Comparison of ENCODE assay signal across 15 cellular contexts in the genomic region with DNA sequence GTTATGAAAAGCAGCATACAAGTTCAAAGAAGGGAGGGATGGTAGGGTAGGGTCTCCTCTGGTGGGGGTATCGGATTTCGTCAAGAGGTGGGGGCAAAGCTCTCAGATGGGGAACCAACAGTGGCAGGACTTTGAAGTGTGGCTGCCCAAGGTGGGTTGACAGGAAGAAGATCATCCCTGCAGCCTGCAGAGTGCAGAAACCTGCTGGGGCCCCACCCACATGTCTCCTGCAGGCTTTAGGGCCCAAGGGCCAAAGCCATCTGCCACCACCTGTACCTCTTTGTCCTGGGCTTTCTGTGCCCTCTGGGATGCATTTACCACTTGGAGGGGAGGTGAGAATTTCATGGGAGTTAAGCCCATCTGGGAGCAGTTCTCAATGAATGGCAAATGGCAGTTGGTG. TPM values are rescaled to one million over a fixed set of nuclear protein-coding genes. Genes with fewer than 3 reads are reported as not detected.
DNase-seq lines count a peak whose midpoint lies in the region; ATAC-seq and TF ChIP-seq lines count a peak whose summit lies in the region.
"Had no signal": no experiment of that assay in that cellular context is flagged by ENCODE, and none has a peak within 500 bp of the region (broad histone marks: within the 10 kb centered on the region; RNA-seq: fewer than 3 reads in every experiment).

No MANE protein-coding gene starts in this region.

- H3K4me3 Mint-ChIP-seq in natural killer cell treated with Interleukin-12 subunit alpha and Interleukin-12 subunit beta and Interleukin-15 and Interleukin-18, amount 100 ng/mL, for 72 hours, result no peak overlapping the region
- no peak overlapping the region for H3K4me3 Mint-ChIP-seq in natural killer cell
- no peak overlapping the region for H3K4me3 Mint-ChIP-seq in central memory CD8-positive, alpha-beta T cell
- H3K4me3 Mint-ChIP-seq: CD4-positive, alpha-beta memory T cell had no signal

- no peaks in the 10 kb centered on the region for H3K9me3 ChIP-seq in osteoblast (ENCODE audit: low read depth, low read length)
- H3K9me3 ChIP-seq: BE2C had no signal

- H3K27me3 ChIP-seq in osteoblast (ENCODE audit: insufficient read depth, low read length), result peaks cover 17% of the 10 kb centered on the region
- H3K27me3 ChIP-seq: BE2C had no signal

- H3K36me3 ChIP-seq in osteoblast (ENCODE audit: insufficient read depth, low read length), result no peaks in the 10 kb centered on the region
- H3K36me3 ChIP-seq: BE2C had no signal

- ATAC-seq in natural killer cell treated with Interleukin-12 subunit alpha and Interleukin-12 subunit beta and Interleukin-15 and Interleukin-18, amount 100 ng/mL, for 72 hours, result no peak
- ATAC-seq in natural killer cell (no peak), GM18520 (IDR thresholded peaks at IDR 0.05; ENCODE audit: unreplicated experiment) (no peak)
- ATAC-seq in central memory CD8-positive, alpha-beta T cell (replicated peaks; ENCODE audit: extremely low read depth, poor library complexity, severe bottlenecking), result no peak
- ATAC-seq: GM12878 had no signal

- H3K4me3 ChIP-seq in osteoblast (ENCODE audit: insufficient read depth, low read length), result no peak overlapping the region
- H3K4me3 ChIP-seq: A549, GM12878, GM23248 had no signal

- no peaks in the 10 kb centered on the region for H3K4me1 ChIP-seq in osteoblast (ENCODE audit: insufficient read depth, low read length)
- H3K4me1 ChIP-seq: A549, BE2C had no signal

- H3K27ac ChIP-seq in osteoblast (ENCODE audit: low read depth, low read length), result no peak overlapping the region
- H3K27ac ChIP-seq: A549, C4-2B, GM23248 had no signal

- H3K4me1 Mint-ChIP-seq in natural killer cell treated with Interleukin-12 subunit alpha and Interleukin-12 subunit beta and Interleukin-15 and Interleukin-18, amount 100 ng/mL, for 72 hours (ENCODE audit: low read depth in 2 of 2), result peaks cover 13 to 17% of the 10 kb centered on the region in 2 donors
- H3K4me1 Mint-ChIP-seq in natural killer cell, result peaks cover 9 to 13% of the 10 kb centered on the region in 2 donors
- H3K4me1 Mint-ChIP-seq in central memory CD8-positive, alpha-beta T cell, result peaks cover 12% of the 10 kb centered on the region

- peaks cover 5% of the 10 kb centered on the region for H3K9me3 Mint-ChIP-seq in natural killer cell treated with Interleukin-12 subunit alpha and Interleukin-12 subunit beta and Interleukin-15 and Interleukin-18, amount 100 ng/mL, for 72 hours
- H3K9me3 Mint-ChIP-seq in natural killer cell, result peaks cover 4 to 6% of the 10 kb centered on the region in 2 donors
- peaks cover 8% of the 10 kb centered on the region for H3K9me3 Mint-ChIP-seq in central memory CD8-positive, alpha-beta T cell

- no peak overlapping the region for H3K4me2 ChIP-seq in osteoblast (ENCODE audit: insufficient read depth, low read length)
- H3K4me2 ChIP-seq: A549 had no signal

- H3K27me3 Mint-ChIP-seq in natural killer cell treated with Interleukin-12 subunit alpha and Interleukin-12 subunit beta and Interleukin-15 and Interleukin-18, amount 100 ng/mL, for 72 hours, result peaks cover 22 to 25% of the 10 kb centered on the region in 2 donors
- peaks cover 17 to 23% of the 10 kb centered on the region in 2 donors for H3K27me3 Mint-ChIP-seq in natural killer cell (ENCODE audit: low read depth in 2 of 2)
- peaks cover 47% of the 10 kb centered on the region for H3K27me3 Mint-ChIP-seq in central memory CD8-positive, alpha-beta T cell

- H2AFZ ChIP-seq in osteoblast (ENCODE audit: low read length), result no peak overlapping the region
- H2AFZ ChIP-seq: GM23248 had no signal

- H3K36me3 Mint-ChIP-seq in natural killer cell treated with Interleukin-12 subunit alpha and Interleukin-12 subunit beta and Interleukin-15 and Interleukin-18, amount 100 ng/mL, for 72 hours, result peaks cover 12% of the 10 kb centered on the region
- peaks cover 7% of the 10 kb centered on the region for H3K36me3 Mint-ChIP-seq in natural killer cell
- H3K36me3 Mint-ChIP-seq in central memory CD8-positive, alpha-beta T cell (ENCODE audit: insufficient read depth), result peaks cover 25% of the 10 kb centered on the region

- no peaks in the 10 kb centered on the region for H3K79me2 ChIP-seq in osteoblast (ENCODE audit: insufficient read depth, low read length)

- intact Hi-C loops in natural killer cell (cut with micrococcal nuclease), result no loop called here

- no peak overlapping the region for H3K27ac Mint-ChIP-seq in natural killer cell treated with Interleukin-12 subunit alpha and Interleukin-12 subunit beta and Interleukin-15 and Interleukin-18, amount 100 ng/mL, for 72 hours
- peak overlapping the region in 1 of 2 donors; percentile 90 for H3K27ac Mint-ChIP-seq in natural killer cell
- peak overlapping the region; percentile 96 for H3K27ac Mint-ChIP-seq in central memory CD8-positive, alpha-beta T cell (ENCODE audit: low read depth)

- TF ChIP-seq CTCF in natural killer cell (IDR thresholded peaks at IDR 0.05), result no peak
- TF ChIP-seq CTCF in osteoblast (IDR thresholded peaks at IDR 0.05; ENCODE audit: extremely low read depth, low read depth, low read length), result no peak

- H4K20me1 ChIP-seq in osteoblast (ENCODE audit: insufficient read depth, low read length), result no peaks in the 10 kb centered on the region

- DNase-seq in natural killer cell treated with Interleukin-12 subunit alpha and Interleukin-12 subunit beta and Interleukin-15 and Interleukin-18, amount 100 ng/mL, for 72 hours (ENCODE audit: low spot score), result peak; percentile 37
- DNase-seq in natural killer cell (no peak), osteoblast (ENCODE audit: insufficient read length, low spot score, missing footprints) (peak; percentile 15), HUDEP-2 (lab: John Stamatoyannopoulos, UW; ENCODE audit: unreplicated experiment in 76 of 76) (no peak), NCI-H1930 (lab: John Stamatoyannopoulos, UW) (no peak)
- DNase-seq in central memory CD8-positive, alpha-beta T cell (ENCODE audit: low spot score in 2 of 2), result no peak
- DNase-seq: BE2C, DMS79, GM23248, H7 had no signal

RNA-seq across cellular contexts. Expression of a gene that starts 42.7 kb away (rescaled TPM):
- total RNA-seq in natural killer cell treated with Interleukin-12 subunit alpha and Interleukin-12 subunit beta and Interleukin-15 and Interleukin-18, amount 100 ng/mL, for 72 hours, result not detected
- total RNA-seq in natural killer cell, result not detected
- under 0.01 TPM in 1 of 2 replicates, not detected in the other for total RNA-seq in osteoblast
- total RNA-seq: CD4-positive, alpha-beta memory T cell; GM12878 had no signal

Comparison
In these comparisons a context has a peak if more than half of its experiments do, and no peak if none do; other contexts are left out.
1. DNase-seq: peak in natural killer cell treated with Interleukin-12 subunit alpha and Interleukin-12 subunit beta and Interleukin-15 and Interleukin-18, amount 100 ng/mL, for 72 hours (single experiment) and osteoblast (single experiment); none in natural killer cell (single experiment), central memory CD8-positive, alpha-beta T cell (0 of 2), HUDEP-2 (0 of 76) and NCI-H1930 (0 of 2).